Comparison of ENCODE assay signal across 19 cellular contexts in the genomic region with DNA sequence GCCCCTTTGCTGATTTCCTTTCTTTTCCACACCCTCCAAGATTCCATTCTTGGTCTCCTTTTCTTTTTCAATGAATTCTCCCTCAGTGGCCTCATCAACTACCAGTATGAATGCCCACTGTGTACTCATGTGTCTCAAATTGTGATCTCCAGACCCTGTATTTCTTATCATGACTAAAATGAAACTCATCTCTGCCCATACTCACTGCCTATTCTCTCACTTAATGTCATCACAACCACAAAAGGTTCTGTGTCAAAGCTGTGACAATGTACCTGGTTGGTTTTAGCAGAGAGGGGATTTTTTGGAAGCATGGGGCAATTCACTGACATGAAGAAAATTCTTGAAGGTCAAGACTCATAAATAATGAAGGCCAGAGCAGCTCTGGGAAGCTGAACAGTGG. TPM values are rescaled to one million over a fixed set of nuclear protein-coding genes. Genes with fewer than 3 reads are reported as not detected.
"Had no signal": no experiment of that assay in that cellular context is flagged by ENCODE, and none has a peak within 500 bp of the region (broad histone marks: within the 10 kb centered on the region; RNA-seq: fewer than 3 reads in every experiment).

No MANE protein-coding gene starts in this region.

- ATAC-seq: upper lobe of right lung had no signal

- H3K4me1 Mint-ChIP-seq: activated B cell treated with CpG ODN at 0.5 μM for 24 hours had no signal

- DNase-seq: activated B cell treated with CpG ODN at 0.5 μM for 24 hours; activated CD4-positive, alpha-beta T cell treated with anti-CD3 and anti-CD28 coated beads, Interleukin-2, amount 50 U/mL, for 1 hour; activated naive CD4-positive, alpha-beta T cell; activated T-cell treated with anti-CD3 and anti-CD28 coated beads, Interleukin-2, amount 50 U/mL, for 4 hours; kidney glomerular epithelial cell; mesendoderm; posterior cingulate gyrus; stimulated activated CD4-positive, alpha-beta T cell treated with anti-CD3 and anti-CD28 coated beads, Interleukin-15, amount 100 ng/mL, for 24 hours; stimulated activated CD4-positive, alpha-beta T cell treated with anti-CD3 and anti-CD28 coated beads, Interleukin-4, amount 100 ng/mL, for 1 hour; SW 1271; upper lobe of right lung had no signal

- H3K27ac Mint-ChIP-seq: activated B cell treated with CpG ODN at 0.5 μM for 24 hours; natural killer cell treated with Interleukin-12 subunit alpha and Interleukin-12 subunit beta and Interleukin-15 and Interleukin-18, amount 100 ng/mL, for 72 hours; T-helper 2 cell treated with Interferon-gamma antibody and Interleukin-4, amounts not matched to agents 5 μg/mL and 100 μg/mL, for 36 hours had no signal

- H3K4me3 Mint-ChIP-seq: activated B cell treated with CpG ODN at 0.5 μM for 24 hours; activated T-cell treated with anti-CD3 and anti-CD28 coated beads, Interleukin-2, amount 50 U/mL, for 4 hours; natural killer cell treated with Interleukin-12 subunit alpha and Interleukin-12 subunit beta and Interleukin-15 and Interleukin-18, amount 100 ng/mL, for 72 hours; T-helper 2 cell treated with Interferon-gamma antibody and Interleukin-4, amounts not matched to agents 5 μg/mL and 100 μg/mL, for 36 hours had no signal

RNA-seq across cellular contexts. Expression of gene TBX4, which starts 11.5 kb away (rescaled TPM):
- total RNA-seq: activated B cell treated with CpG ODN at 0.5 μM for 24 hours; activated T-cell treated with anti-CD3 and anti-CD28 coated beads, Interleukin-2, amount 50 U/mL, for 4 hours; bronchial epithelial cell; dermis microvascular lymphatic vessel endothelial cell; frontal cortex; liver; natural killer cell treated with Interleukin-12 subunit alpha and Interleukin-12 subunit beta and Interleukin-15 and Interleukin-18, amount 100 ng/mL, for 72 hours; right atrium auricular region; thoracic aorta had no signal

RNA-seq across cellular contexts. Expression of gene TBX2, which starts 41.1 kb away (rescaled TPM):
- total RNA-seq: activated B cell treated with CpG ODN at 0.5 μM for 24 hours, dermis microvascular lymphatic vessel endothelial cell had no signal
